ENCODE assay signal across 1 cellular context in genomic region chr6:34070315-34071110, GRCh38.
TF ChIP-seq lines count a peak whose summit lies in the region.

No MANE protein-coding gene starts in this region.

TF ChIP-seq in HEK293, 187 proteins besides CTCF, POLR2A, EP300 and RAD21 (continued from another document):
- TF ChIP-seq ZSCAN4 (tag by site-specific recombination; IDR thresholded peaks at IDR 0.05) (peak; percentile 97), ZNF184 (tag by site-specific recombination; IDR thresholded peaks at IDR 0.05) (no peak), WT1 (tag by site-specific recombination; IDR thresholded peaks at IDR 0.05) (no peak), GLIS1 (tag by site-specific recombination; IDR thresholded peaks at IDR 0.05) (peak; percentile 48), ZNF707 (tag by site-specific recombination; IDR thresholded peaks at IDR 0.05) (no peak), ZNF548 (tag by site-specific recombination; IDR thresholded peaks at IDR 0.05) (no peak), ZNF623 (tag by site-specific recombination; IDR thresholded peaks at IDR 0.05) (peak; percentile 86), ZNF621 (tag by site-specific recombination; IDR thresholded peaks at IDR 0.05) (no peak), ZNF426 (tag by site-specific recombination; IDR thresholded peaks at IDR 0.05) (no peak)
- TF ChIP-seq, protein P1, sequence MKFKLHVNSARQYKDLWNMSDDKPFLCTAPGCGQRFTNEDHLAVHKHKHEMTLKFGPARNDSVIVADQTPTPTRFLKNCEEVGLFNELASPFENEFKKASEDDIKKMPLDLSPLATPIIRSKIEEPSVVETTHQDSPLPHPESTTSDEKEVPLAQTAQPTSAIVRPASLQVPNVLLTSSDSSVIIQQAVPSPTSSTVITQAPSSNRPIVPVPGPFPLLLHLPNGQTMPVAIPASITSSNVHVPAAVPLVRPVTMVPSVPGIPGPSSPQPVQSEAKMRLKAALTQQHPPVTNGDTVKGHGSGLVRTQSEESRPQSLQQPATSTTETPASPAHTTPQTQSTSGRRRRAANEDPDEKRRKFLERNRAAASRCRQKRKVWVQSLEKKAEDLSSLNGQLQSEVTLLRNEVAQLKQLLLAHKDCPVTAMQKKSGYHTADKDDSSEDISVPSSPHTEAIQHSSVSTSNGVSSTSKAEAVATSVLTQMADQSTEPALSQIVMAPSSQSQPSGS (tag by site-specific recombination; IDR thresholded peaks at IDR 0.05; ENCODE audit: low read depth) = no peak
TF ChIP-seq in HEK293: peak in this region for 5.
